Comparison of ENCODE assay signal across 8 cellular contexts in the genomic region with DNA sequence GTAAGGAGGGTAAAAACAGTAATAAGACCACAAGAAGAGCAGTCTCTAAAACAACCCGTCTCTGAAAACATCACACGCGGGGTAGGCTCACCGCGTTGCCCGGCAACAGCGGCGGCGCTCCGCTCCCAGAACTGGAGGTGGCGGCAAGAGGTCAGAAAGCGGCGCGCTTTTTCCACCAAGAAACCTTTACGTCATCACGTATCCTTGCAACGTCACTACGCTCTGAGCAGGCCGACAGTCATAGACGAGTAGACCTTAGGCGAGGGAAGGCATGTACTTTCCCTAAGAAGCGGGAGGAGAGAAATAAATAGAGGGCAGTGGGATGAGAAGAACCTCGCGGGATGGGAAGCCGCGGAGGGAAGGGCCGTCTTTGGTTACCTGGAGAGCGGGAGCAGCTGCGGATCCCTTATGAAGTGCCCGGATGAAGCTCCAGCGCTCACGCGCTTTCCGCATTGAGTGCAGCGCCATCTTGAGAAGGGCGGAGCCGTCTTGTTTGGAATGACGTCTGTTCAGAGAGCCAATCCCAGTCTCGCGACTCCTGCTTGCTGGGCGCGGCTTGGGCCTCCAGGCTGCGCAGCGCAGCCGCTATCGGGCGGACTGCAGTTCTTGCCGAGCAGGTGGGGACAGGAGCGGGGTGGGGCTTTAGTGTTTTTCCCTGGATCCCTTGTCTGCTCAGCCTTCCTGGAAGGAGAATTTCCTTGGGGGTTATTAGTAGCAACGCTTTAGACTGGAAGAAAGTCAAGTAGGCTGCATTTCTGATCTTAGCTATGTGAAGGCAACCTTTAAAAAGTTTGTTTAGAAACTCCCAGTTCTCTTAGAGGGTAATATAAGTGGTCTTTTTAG. TPM values are rescaled to one million over a fixed set of nuclear protein-coding genes. Genes with fewer than 3 reads are reported as not detected.
DNase-seq lines count a peak whose midpoint lies in the region; ATAC-seq lines count a peak whose summit lies in the region.

A gene (minus strand): TSS at position 477 of the 843 bp plus-strand sequence. CDS start 9 bp downstream, at position 468.

- H3K36me3 ChIP-seq in endocrine pancreas (ENCODE audit: control insufficient read depth, insufficient read depth, low read length): no peaks in the 10 kb centered on the region

- H3K9me3 Mint-ChIP-seq in memory B cell: no peaks in the 10 kb centered on the region

- H3K27ac Mint-ChIP-seq in memory B cell: no peak within 1 kb of the TSS

- POLR2A ChIA-PET in activated CD8-positive, alpha-beta memory T cell treated with anti-CD3 and anti-CD28 coated beads for 36 hours (lab: Charles Lee): interaction anchor here (1.1 kb wide), 1 partner anchor 10 kb away, joined by 4 read pairs; no protein-coding TSS in a partner anchor

- H3K4me1 ChIP-seq in endocrine pancreas (ENCODE audit: control insufficient read depth, insufficient read depth, low read length): peaks cover 10% of the 10 kb centered on the region

- H3K9me3 ChIP-seq in endocrine pancreas (ENCODE audit: control insufficient read depth, low read length): no peaks in the 10 kb centered on the region

- H3K9ac ChIP-seq in endocrine pancreas (ENCODE audit: control insufficient read depth, insufficient read depth, low read length): peak within 1 kb of the TSS; percentile 89

- CTCF ChIA-PET in activated CD8-positive, alpha-beta memory T cell treated with anti-CD3 and anti-CD28 coated beads for 36 hours (lab: Charles Lee): interaction anchor here (0.6 kb wide), 1 partner anchor 94 kb away, joined by 4 read pairs; no protein-coding TSS in a partner anchor

- peaks cover 18% of the 10 kb centered on the region for H3K4me1 Mint-ChIP-seq in memory B cell

- DNase-seq in COR-L47 (lab: John Stamatoyannopoulos, UW) (peak; percentile 98), HT1080 (ENCODE audit: low read depth) (peak; percentile 96), NOMO-1 (lab: John Stamatoyannopoulos, UW; ENCODE audit: unreplicated experiment in 2 of 2) (peak; percentile 94 to 95), memory B cell (ENCODE audit: low spot score in 2 of 2) (peak; percentile 90 to 95)
- DNase-seq in stimulated activated CD8-positive, alpha-beta memory T cell treated with anti-CD3 and anti-CD28 coated beads, Interleukin-12 subunit alpha, Interleukin-12 subunit beta, amount 100 ng/mL, for 24 hours (ENCODE audit: extremely low read depth): peak; percentile 78

- no peaks in the 10 kb centered on the region for H3K27me3 ChIP-seq in endocrine pancreas (ENCODE audit: control insufficient read depth, insufficient read depth, low read length)

- ATAC-seq in GM21367 (IDR thresholded peaks at IDR 0.05; ENCODE audit: unreplicated experiment) (peak; percentile 93), memory B cell (ENCODE audit: low read depth) (peak; percentile 81)

- H3K4me3 Mint-ChIP-seq in memory B cell: no peak within 1 kb of the TSS

- H3K36me3 Mint-ChIP-seq in memory B cell: peaks cover 4% of the 10 kb centered on the region

- H3K27me3 Mint-ChIP-seq in memory B cell: no peaks in the 10 kb centered on the region

- peak within 1 kb of the TSS; percentile 88 for H3K4me3 ChIP-seq in endocrine pancreas (ENCODE audit: control insufficient read depth, insufficient read depth, low read length)

RNA-seq across cellular contexts. Expression of the gene that starts here (rescaled TPM):
- 13.8 and 14.5 TPM in 2 replicates for total RNA-seq in HT1080 (2014; rRNA removed; shearing (Covaris generic))
- 9.7 and 9.9 TPM in 2 replicates for polyA plus RNA-seq in HT1080 (2015; cell fraction: cytosol; rRNA removed)
- 7.7 and 9.4 TPM in 2 replicates for polyA plus RNA-seq in HT1080 (2015; cell fraction: nucleus; rRNA removed)
- 10 to 100 TPM; 19.0 to 20.7 TPM for total RNA-seq in activated CD8-positive, alpha-beta memory T cell treated with anti-CD3 and anti-CD28 coated beads for 36 hours

Comparison
In these comparisons a context has a peak if more than half of its experiments do, and no peak if none do; other contexts are left out.
1. Peak in every context shown above with its lines: DNase-seq, ATAC-seq and H3K4me3 ChIP-seq.